ENCODE assay signal across 9 cellular contexts in the genomic region with DNA sequence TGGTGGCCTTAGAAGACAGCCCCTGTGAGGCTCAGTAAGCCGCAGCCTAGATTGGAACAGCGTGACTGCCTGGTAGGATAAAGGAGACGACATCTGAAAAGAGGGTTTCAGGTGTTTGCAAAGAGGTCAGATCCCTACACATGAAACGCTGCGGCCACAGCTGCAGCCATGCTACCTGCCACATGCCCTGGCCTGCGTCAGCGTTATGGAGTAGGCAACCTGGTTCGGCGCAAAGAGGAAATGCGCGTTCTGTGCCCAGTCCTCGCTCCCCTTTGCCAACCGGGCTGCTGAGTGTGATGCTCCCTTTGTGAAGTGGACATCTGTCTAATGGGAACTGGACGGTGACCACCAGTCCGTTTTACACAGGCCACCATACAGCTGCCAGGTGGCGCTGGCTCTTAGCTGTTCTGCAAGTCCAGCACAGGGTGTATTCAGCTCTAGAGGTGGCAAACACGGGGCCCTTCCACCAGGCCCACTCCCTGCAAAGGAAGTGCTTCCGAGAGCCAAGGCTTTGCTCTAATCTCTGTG.
A peak's percentile ranks its signal among the peaks of the same experiment; 100 is the strongest.
DNase-seq lines count a peak whose midpoint lies in the region; ATAC-seq and TF ChIP-seq lines count a peak whose summit lies in the region.
"Had no signal": no experiment of that assay in that cellular context is flagged by ENCODE, and none has a peak within 500 bp of the region (broad histone marks: within the 10 kb centered on the region; RNA-seq: fewer than 3 reads in every experiment).

No MANE protein-coding gene starts in this region.

- no peak for ATAC-seq in effector memory CD8-positive, alpha-beta T cell (replicated peaks)
- no peak for ATAC-seq in stimulated activated memory B cell treated with anti-CD40 and anti-IgM and Interleukin-4, amounts not matched to agents 10 μg/mL and 1 μg/mL and 100 μg/mL, for 72 hours

- H3K4me1 Mint-ChIP-seq in effector memory CD8-positive, alpha-beta T cell (ENCODE audit: low read depth in 2 of 2), result peaks cover 92 to 97% of the 10 kb centered on the region in 2 donors
- H3K4me1 Mint-ChIP-seq in stimulated activated memory B cell treated with anti-CD40 and anti-IgM and Interleukin-4, amounts not matched to agents 10 μg/mL and 1 μg/mL and 100 μg/mL, for 72 hours, result peaks cover 98% of the 10 kb centered on the region

- intact Hi-C loops in adrenal gland (cut with DNase I), result no loop called here

- DNase-seq in NK-92 treated with Interleukin-12 subunit alpha and Interleukin-12 subunit beta, amount 100 ng/mL, for 24 hours (lab: John Stamatoyannopoulos, UW), result peak; percentile 36
- DNase-seq in NK-92 (lab: John Stamatoyannopoulos, UW; ENCODE audit: unreplicated experiment) (no peak), NB4 (ENCODE audit: low read depth) (peak; percentile 67), NCI-H446 (lab: John Stamatoyannopoulos, UW) (no peak), NCI-H2029 treated with DMSO at 0.1 percent for 48 hours (lab: John Stamatoyannopoulos, UW) (no peak), adrenal gland (no peak)
- DNase-seq in effector memory CD8-positive, alpha-beta T cell, result peak in 2 of 3 experiments; percentile 22 to 26
- DNase-seq: NCI-H446 treated with DMSO at 0.1 percent for 48 hours had no signal

- TF ChIP-seq CTCF in NB4 (IDR thresholded peaks at IDR 0.05; ENCODE audit: low read depth, low read length) (peak; percentile 6), adrenal gland (IDR thresholded peaks at IDR 0.05) (no peak)

- no peaks in the 10 kb centered on the region for H3K4me1 ChIP-seq in adrenal gland (replicated peaks in 1 of 2)

- H3K9me3 ChIP-seq in adrenal gland (replicated peaks in 1 of 3), result no peaks in the 10 kb centered on the region

- no peaks in the 10 kb centered on the region for H3K27me3 ChIP-seq in adrenal gland

- TF ChIP-seq POLR2A in NB4 (IDR thresholded peaks at IDR 0.05; ENCODE audit: extremely low read depth, insufficient read length) (no peak), adrenal gland (IDR thresholded peaks at IDR 0.05) (no peak)

- H3K27ac ChIP-seq in adrenal gland, result peak overlapping the region in 2 of 5 donors; percentile 32 to 48

- WGBS in adrenal gland, 4 donors, result 76 to 83% (median 78%) methylated on average over 18 of the region's 18 CpGs

- no peak overlapping the region for H3K4me3 Mint-ChIP-seq in effector memory CD8-positive, alpha-beta T cell
- H3K4me3 Mint-ChIP-seq in stimulated activated memory B cell treated with anti-CD40 and anti-IgM and Interleukin-4, amounts not matched to agents 10 μg/mL and 1 μg/mL and 100 μg/mL, for 72 hours, result peak overlapping the region; percentile 79

- H3K4me3 ChIP-seq in NB4 (ENCODE audit: low read depth, low read length) (peak overlapping the region; percentile 22), adrenal gland (no peak overlapping the region)

- H3K36me3 ChIP-seq in adrenal gland (replicated peaks in 1 of 2), result no peaks in the 10 kb centered on the region

- no peak overlapping the region for H3K27ac Mint-ChIP-seq in effector memory CD8-positive, alpha-beta T cell
- no peak overlapping the region for H3K27ac Mint-ChIP-seq in stimulated activated memory B cell treated with anti-CD40 and anti-IgM and Interleukin-4, amounts not matched to agents 10 μg/mL and 1 μg/mL and 100 μg/mL, for 72 hours

- peaks cover 99% of the 10 kb centered on the region for H3K36me3 Mint-ChIP-seq in effector memory CD8-positive, alpha-beta T cell (ENCODE audit: insufficient read depth)
- peaks cover 84% of the 10 kb centered on the region for H3K36me3 Mint-ChIP-seq in stimulated activated memory B cell treated with anti-CD40 and anti-IgM and Interleukin-4, amounts not matched to agents 10 μg/mL and 1 μg/mL and 100 μg/mL, for 72 hours

- H3K27me3 Mint-ChIP-seq in effector memory CD8-positive, alpha-beta T cell, result no peaks in the 10 kb centered on the region
- no peaks in the 10 kb centered on the region for H3K27me3 Mint-ChIP-seq in stimulated activated memory B cell treated with anti-CD40 and anti-IgM and Interleukin-4, amounts not matched to agents 10 μg/mL and 1 μg/mL and 100 μg/mL, for 72 hours

- H3K9me3 Mint-ChIP-seq in effector memory CD8-positive, alpha-beta T cell, result no peaks in the 10 kb centered on the region
- H3K9me3 Mint-ChIP-seq in stimulated activated memory B cell treated with anti-CD40 and anti-IgM and Interleukin-4, amounts not matched to agents 10 μg/mL and 1 μg/mL and 100 μg/mL, for 72 hours, result peaks cover 1% of the 10 kb centered on the region

Comparison
In these comparisons a context has a peak if more than half of its experiments do, and no peak if none do; other contexts are left out.
1. DNase-seq: peak in NK-92 treated with Interleukin-12 subunit alpha and Interleukin-12 subunit beta, amount 100 ng/mL, for 24 hours (single experiment), NB4 (single experiment) and effector memory CD8-positive, alpha-beta T cell (2 of 3); none in NK-92 (single experiment), NCI-H446 (0 of 2), NCI-H2029 treated with DMSO at 0.1 percent for 48 hours (single experiment) and adrenal gland (0 of 7).